Comparison of ENCODE assay signal across 21 cellular contexts in genomic region chr11:32082346-32082986, GRCh38. TPM values are rescaled to one million over a fixed set of nuclear protein-coding genes. Genes with fewer than 3 reads are reported as not detected.
A peak's percentile ranks its signal among the peaks of the same experiment; 100 is the strongest.
DNase-seq lines count a peak whose midpoint lies in the region; ATAC-seq, FAIRE-seq and TF ChIP-seq lines count a peak whose summit lies in the region.
"Had no signal": no experiment of that assay in that cellular context is flagged by ENCODE, and none has a peak within 500 bp of the region (broad histone marks: within the 10 kb centered on the region; RNA-seq: fewer than 3 reads in every experiment).

No MANE protein-coding gene starts in this region.

- 0 out of 2 replicates have a peak overlapping the region, but pooled peaks have one; percentile 4 for H3K18ac ChIP-seq in H1 (ENCODE audit: extremely low read depth, low read length)

- H3K4ac ChIP-seq in H1 (replicated peaks; ENCODE audit: insufficient read length, low read depth, low read length): no peak overlapping the region

- H4K8ac ChIP-seq in H1 (ENCODE audit: extremely low read depth, insufficient read depth, low read length): no peak overlapping the region

- H3K4me2 ChIP-seq in H1 (ENCODE audit: insufficient read depth in 1 of 2, low read depth in 2 of 2, low read length in 2 of 2): no peak overlapping the region
- H3K4me2 ChIP-seq: A549 had no signal

- no peaks in the 10 kb centered on the region for H4K20me1 ChIP-seq in H1 (replicated peaks in 1 of 2; ENCODE audit: control insufficient read depth in 1 of 2, insufficient read depth in 2 of 2, low read length in 2 of 2)

- H4K5ac ChIP-seq in H1 (ENCODE audit: insufficient read length, low read depth, low read length): no peak overlapping the region

- peak overlapping the region; percentile 4 for H4K91ac ChIP-seq in H1 (replicated peaks; ENCODE audit: insufficient read length, low read length)

- peak overlapping the region; percentile 9; the same call in 1 of the 2 replicates for H2AFZ ChIP-seq in H1 (ENCODE audit: low read length)

- H2BK120ac ChIP-seq in H1 (replicated peaks; ENCODE audit: low read depth, low read length): no peak overlapping the region

- H3K9ac ChIP-seq in HUES48 (ENCODE audit: low read depth, low read length): no peak overlapping the region
- H3K9ac ChIP-seq in H1 (replicated peaks in 1 of 4; ENCODE audit: extremely low read depth in 1 of 4, low read depth in 3 of 4, low read length in 3 of 4): no peak overlapping the region

- no peaks in the 10 kb centered on the region for H3K79me1 ChIP-seq in H1 (ENCODE audit: low read depth, low read length)

- H3K14ac ChIP-seq in H1 (ENCODE audit: insufficient read length): no peak overlapping the region

- H2BK20ac ChIP-seq in H1 (ENCODE audit: low read length): no peak overlapping the region

- TF ChIP-seq POLR2A in H1 (IDR thresholded peaks at IDR 0.05; ENCODE audit: control extremely low read depth in 1 of 2, low read depth in 2 of 2, low read length in 2 of 2): no peak

- TF ChIP-seq CTCF in H1 (IDR thresholded peaks at IDR 0.05; ENCODE audit: control extremely low read depth in 1 of 3, insufficient read depth in 1 of 3, low read depth in 1 of 3, low read length in 3 of 3): no peak
- TF ChIP-seq CTCF in omental fat pad (IDR thresholded peaks at IDR 0.05): no peak
- no peak for TF ChIP-seq CTCF in GM20000 (IDR thresholded peaks at IDR 0.05; ENCODE audit: extremely low read depth, missing control alignments)

- no peak overlapping the region; the same call in 1 of the 2 replicates for H2BK12ac ChIP-seq in H1 (ENCODE audit: low read depth, low read length)

- no peak overlapping the region for H2BK5ac ChIP-seq in H1 (ENCODE audit: low read depth, low read length)

- POLR2A ChIA-PET in H1 (lab: Charles Lee; ENCODE audit: partially characterized antibody): interaction anchor here (1.2 to 3.3 kb wide), 3 partner anchors 9 to 501 kb away, joined by 3 to 14 read pairs (median 4); partner anchors contain the start of genes EIF3M and RCN1

- no peak overlapping the region for H3K23ac ChIP-seq in H1 (ENCODE audit: insufficient read length)

- no peak overlapping the region for H3K56ac ChIP-seq in H1 (replicated peaks; ENCODE audit: insufficient read length, low read depth, low read length)

- no peak overlapping the region for H2AK5ac ChIP-seq in H1 (ENCODE audit: low read depth, low read length)

- no peak for TF ChIP-seq RAD21 in H1 (IDR thresholded peaks at IDR 0.05 in 1 of 2, conservative IDR thresholded peaks at IDR 0.05 in 1 of 2; ENCODE audit: low read depth in 2 of 2, low read length in 2 of 2)

- DNase-seq in SJCRH30 (peak in 1 of 2 experiments; percentile 21), H1 (ENCODE audit: low read depth in 1 of 2, low spot score in 2 of 2) (no peak), omental fat pad (ENCODE audit: low spot score) (no peak), GM20000 (ENCODE audit: low spot score) (no peak), NCI-H82 (lab: John Stamatoyannopoulos, UW) (no peak)
- DNase-seq in activated T-cell treated with anti-CD3 and anti-CD28 coated beads, Interleukin-2, amount 50 U/mL, for 48 hours: no peak
- DNase-seq: BE2C; CD8-positive, alpha-beta T cell; COR-L47; DMS153; DMS79 treated with DMSO at 0.1 percent for 48 hours; EL; H7 had no signal

- H3K79me2 ChIP-seq in H1 (ENCODE audit: control insufficient read depth in 1 of 2, insufficient read depth in 2 of 2, low read length in 2 of 2): no peaks in the 10 kb centered on the region

- no peaks in the 10 kb centered on the region for H3K27me3 ChIP-seq in HUES48 (ENCODE audit: control insufficient read depth, insufficient read depth, low read length)
- H3K27me3 ChIP-seq in SJCRH30: no peaks in the 10 kb centered on the region
- no peaks in the 10 kb centered on the region for H3K27me3 ChIP-seq in H1 (replicated peaks in 1 of 4; ENCODE audit: control insufficient read depth in 3 of 4, extremely low read depth in 1 of 4, insufficient read depth in 3 of 4, low read length in 3 of 4)
- H3K27me3 ChIP-seq: BE2C had no signal

- H3K27ac ChIP-seq in HUES48 (ENCODE audit: low read depth, low read length) (peak overlapping the region; percentile 2), SJCRH30 (peak overlapping the region; percentile 99), H1 (ENCODE audit: low read depth, low read length) (no peak overlapping the region)
- H3K27ac ChIP-seq: A549 had no signal

- H3K4me3 ChIP-seq in HUES48 (ENCODE audit: low read depth, low read length) (no peak overlapping the region), SJCRH30 (no peak overlapping the region), H1 (ENCODE audit: extremely low read depth in 1 of 4, insufficient read depth in 2 of 4, low read depth in 3 of 4, low read length in 4 of 4) (no peak overlapping the region)
- H3K4me3 ChIP-seq: A549, K562 had no signal

- TF ChIP-seq EP300 in H1 (IDR thresholded peaks at IDR 0.05; ENCODE audit: borderline replicate concordance in 1 of 2, low read depth in 2 of 2, low read length in 2 of 2): no peak

- H3K23me2 ChIP-seq in H1 (ENCODE audit: low read depth, low read length): no peaks in the 10 kb centered on the region

- WGBS in H1 (ENCODE audit: extremely low coverage in 1 of 2, insufficient coverage in 1 of 2, insufficient read length in 1 of 2, insufficient replicate concordance in 2 of 2, low coverage in 1 of 2, low lambda C conversion rate in 2 of 2, missing lambda C conversion rate in 1 of 2), 2 experiments: 77% methylated on average over 5 of the region's 5 CpGs; no CpG with 5 or more reads in 1 of the 2 experiments

- CTCF ChIA-PET in H1 (lab: Charles Lee; ENCODE audit: partially characterized antibody): interaction anchor here (0.6 to 3.4 kb wide), 8 partner anchors 10 to 204 kb away, joined by 3 to 22 read pairs (median 4); no protein-coding TSS in a partner anchor

- FAIRE-seq in H1 (lab: Jason Lieb, UNC): no peak
- FAIRE-seq: A549, D721Med, G401.6, GM12891, GM19239, HTR-8/SVneo, K562 had no signal

- ATAC-seq in omental fat pad (ENCODE audit: low FRiP score): no peak
- ATAC-seq: A549; CD8-positive, alpha-beta T cell; K562 had no signal

- H3K9me3 ChIP-seq in HUES48 (ENCODE audit: control insufficient read depth, insufficient read depth, low read length) (no peaks in the 10 kb centered on the region), SJCRH30 (replicated peaks) (no peaks in the 10 kb centered on the region), H1 (ENCODE audit: insufficient read depth in 2 of 2, low read depth in 1 of 2, low read length in 1 of 2) (no peaks in the 10 kb centered on the region)
- H3K9me3 ChIP-seq: A549, BE2C had no signal

- no peak overlapping the region for H2BK15ac ChIP-seq in H1 (ENCODE audit: low read length)

- H3K4me1 ChIP-seq in HUES48 (ENCODE audit: control insufficient read depth, insufficient read depth, low read length): peaks cover 12% of the 10 kb centered on the region
- H3K4me1 ChIP-seq in SJCRH30: peaks cover 48% of the 10 kb centered on the region
- peaks cover 0 to 3% (median 1%) of the 10 kb centered on the region in 4 experiments; a peak in 4 of 7 replicates for H3K4me1 ChIP-seq in H1 (replicated peaks in 1 of 4; ENCODE audit: control insufficient read depth in 3 of 4, insufficient read depth in 4 of 4, low read length in 3 of 4)
- H3K4me1 ChIP-seq: A549, BE2C had no signal

- H3K36me3 ChIP-seq in HUES48 (ENCODE audit: control insufficient read depth, insufficient read depth, low read length) (no peaks in the 10 kb centered on the region), SJCRH30 (no peaks in the 10 kb centered on the region), H1 (ENCODE audit: control insufficient read depth in 2 of 4, insufficient read depth in 4 of 4, low read length in 3 of 4) (no peaks in the 10 kb centered on the region)
- H3K36me3 ChIP-seq: BE2C had no signal

TF ChIP-seq in H1, 55 proteins besides CTCF, POLR2A, EP300 and RAD21:
- TF ChIP-seq KDM5A (IDR thresholded peaks at IDR 0.05; ENCODE audit: low read length): no peak
- no peak for TF ChIP-seq CTBP2 (IDR thresholded peaks at IDR 0.05; ENCODE audit: borderline replicate concordance, insufficient read depth, insufficient read length, low read length)
- TF ChIP-seq KDM1A (IDR thresholded peaks at IDR 0.05; ENCODE audit: borderline replicate concordance, low read length): no peak

RNA-seq across cellular contexts. Expression of gene RCN1, which starts 8.4 kb away (rescaled TPM):
- 200 and 214 TPM in 2 replicates for total RNA-seq in SJCRH30 (2014; rRNA removed; shearing (Covaris generic))
- total RNA-seq in H1 (2021; fragmentation: NEBNext Ultra II Directional; extraction: Animal tissue kit (Norgen Biotek cat#: 25700)): 119 and 123 TPM in 2 replicates
- polyA plus RNA-seq in H1 (2011; rRNA removed): 42.7 and 45.1 TPM in 2 replicates
- polyA plus RNA-seq in H1 (2011; cell fraction: cytosol; rRNA removed): 71.0 TPM
- polyA plus RNA-seq in H1 (2011; cell fraction: nucleus; rRNA removed): 25.7 TPM
- 83.4 to 128 TPM (median 121 TPM) in 4 replicates for polyA plus RNA-seq in H1 (2012, experiment 1 of 2)
- 25.7 TPM for polyA plus RNA-seq in H1 (2012, experiment 2 of 2)
- 166 TPM for polyA plus RNA-seq in H1 (2013, experiment 1 of 2)
- polyA plus RNA-seq in H1 (2013, experiment 2 of 2): 209 TPM
- polyA minus RNA-seq in H1 (2011; rRNA and poly(A)+ RNA removed): 25.2 and 26.4 TPM in 2 replicates
- 45.2 TPM for polyA minus RNA-seq in H1 (2011; cell fraction: cytosol; rRNA and poly(A)+ RNA removed)
- 36.5 TPM for polyA minus RNA-seq in H1 (2011; cell fraction: nucleus; rRNA and poly(A)+ RNA removed)
- 100 to 1,000 TPM in 1 of 4 donors, 10 to 100 TPM in 3; 75.3 to 117 (median 90.5) TPM for total RNA-seq in omental fat pad
